18 cellular contexts compared by ENCODE assay signal in genomic region chr4:3328814-3329663, GRCh38.
"Had no signal": no experiment of that assay in that cellular context is flagged by ENCODE, and none has a peak within 500 bp of the region (broad histone marks: within the 10 kb centered on the region; RNA-seq: fewer than 3 reads in every experiment).

No MANE protein-coding gene starts in this region.

- H3K27me3 ChIP-seq: gastroesophageal sphincter, heart right ventricle, tibial nerve had no signal

- H3K9me3 ChIP-seq: gastroesophageal sphincter, heart right ventricle, SK-N-SH, tibial nerve had no signal

- H3K9ac ChIP-seq: parathyroid adenoma, SK-N-SH had no signal

- H3K4me3 ChIP-seq: gastroesophageal sphincter, heart right ventricle, tibial nerve had no signal

- H3K36me3 ChIP-seq: gastroesophageal sphincter, heart right ventricle had no signal

- H2AFZ ChIP-seq: parathyroid adenoma had no signal

- H3K4me2 ChIP-seq: SK-N-SH had no signal

- H3K4me1 ChIP-seq: parathyroid adenoma had no signal

- ATAC-seq: effector memory CD8-positive, alpha-beta T cell; gastroesophageal sphincter; heart right ventricle; left colon had no signal

- H3K27ac ChIP-seq: epithelial cell of prostate, gastroesophageal sphincter, heart right ventricle, parathyroid adenoma, tibial nerve had no signal

- DNase-seq: activated gamma-delta T cell treated with Interleukin-2 at 50 U/mL for 16 hours; activated T-cell treated with anti-CD3 and anti-CD28 coated beads, Interleukin-2, amount 50 U/mL, for 1 hour; dermis blood vessel endothelial cell; effector memory CD8-positive, alpha-beta T cell; left colon; mammary epithelial cell; naive B cell; SK-N-SH; stimulated activated CD4-positive, alpha-beta T cell treated with anti-CD3 and anti-CD28 coated beads, Interleukin-2, amount 100 ng/mL, for 48 hours; stimulated activated naive CD4-positive, alpha-beta T cell; substantia nigra; T-helper 1 cell; T1000 had no signal
